Comparison of ENCODE assay signal across 1 cellular context in genomic region chr3:125585595-125586223, GRCh38.
TF ChIP-seq lines count a peak whose summit lies in the region.

No MANE protein-coding gene starts in this region.

TF ChIP-seq in GM23338, 12 proteins besides CTCF, POLR2A, EP300 and RAD21 (continued from another document):
- TF ChIP-seq ZNF462 (CRISPR knock-in tag; IDR thresholded peaks at IDR 0.05) = no peak
- TF ChIP-seq REST (IDR thresholded peaks at IDR 0.05; ENCODE audit: unreplicated experiment) = no peak
- no peak for TF ChIP-seq NANOG (IDR thresholded peaks at IDR 0.05; ENCODE audit: borderline replicate concordance)
- no peak for TF ChIP-seq EZH2 (IDR thresholded peaks at IDR 0.05; ENCODE audit: low read depth, unreplicated experiment)
- no peak for TF ChIP-seq ETS1 (IDR thresholded peaks at IDR 0.05)
- no peak for TF ChIP-seq POLR2AphosphoS5 (IDR thresholded peaks at IDR 0.05; ENCODE audit: low read depth)
- no peak for TF ChIP-seq JUNB (IDR thresholded peaks at IDR 0.05; ENCODE audit: unreplicated experiment)
